In the genomic region with DNA sequence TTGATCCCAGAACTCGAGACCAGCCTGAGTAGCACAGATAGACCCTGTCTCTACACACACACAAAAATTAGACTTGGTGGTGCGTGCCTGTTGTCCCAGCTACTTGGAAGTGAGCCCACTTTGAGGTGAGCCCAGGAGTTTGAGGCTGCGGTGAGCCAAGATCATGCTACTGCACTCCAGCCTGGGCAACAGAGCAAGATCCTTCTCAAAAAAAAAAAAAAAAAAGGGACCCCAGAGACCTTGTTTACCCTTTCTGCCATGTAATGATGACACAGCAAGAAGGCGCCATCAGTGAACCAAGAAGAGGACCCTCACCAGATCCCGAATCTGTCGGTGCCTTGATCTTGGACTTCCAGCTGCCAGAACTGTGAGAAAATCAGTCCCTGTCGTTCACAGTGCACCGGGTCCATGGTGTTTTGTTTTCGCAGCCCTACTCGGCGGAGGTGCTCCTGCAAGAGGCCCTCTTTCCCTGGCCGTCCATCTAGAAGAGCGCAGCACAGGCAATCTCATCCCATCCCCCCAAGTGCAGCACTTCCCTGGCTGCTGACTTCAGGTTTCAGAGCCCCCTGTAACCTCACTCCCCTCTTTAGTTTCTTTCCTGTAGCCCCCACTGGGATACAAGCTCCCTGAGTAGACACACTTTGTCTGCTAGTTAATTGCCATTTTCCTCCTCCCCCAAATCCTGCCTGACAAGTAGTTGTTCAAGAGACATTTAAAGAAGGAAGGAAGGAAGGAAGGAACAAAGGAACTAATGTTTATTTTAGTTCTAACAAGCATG, we compare ENCODE assay signal across 14 cellular contexts.
DNase-seq lines count a peak whose midpoint lies in the region; ATAC-seq and TF ChIP-seq lines count a peak whose summit lies in the region.
"Had no signal": no experiment of that assay in that cellular context is flagged by ENCODE, and none has a peak within 500 bp of the region (broad histone marks: within the 10 kb centered on the region; RNA-seq: fewer than 3 reads in every experiment).

No MANE protein-coding gene starts in this region.

- no TSS peak for BruUV-seq in A673 (replicated peaks; lab: Mats Ljungman, UMichigan)

- H3K36me3 Mint-ChIP-seq in brain, result no peaks in the 10 kb centered on the region
- H3K36me3 Mint-ChIP-seq in naive thymus-derived CD4-positive, alpha-beta T cell, result peaks cover 0 to 8% (median 2%) of the 10 kb centered on the region in 5 donors
- H3K36me3 Mint-ChIP-seq in chondrocyte (ENCODE audit: low read depth), result no peaks in the 10 kb centered on the region

- no peak for TF ChIP-seq CTCF in A673 (conservative IDR thresholded peaks at IDR 0.05; ENCODE audit: low read depth, low read length)
- no peak for TF ChIP-seq CTCF in HEK293 (tag by site-specific recombination; IDR thresholded peaks at IDR 0.05)
- no peak for TF ChIP-seq CTCF in brain (conservative IDR thresholded peaks at IDR 0.05)
- no peak for TF ChIP-seq CTCF in chondrocyte (IDR thresholded peaks at IDR 0.05)

- intact Hi-C loops in A673 (cut with micrococcal nuclease; ENCODE audit: unreplicated experiment), result loop anchor here (10.0 kb wide), 2 partner anchors 123 to 183 kb away; no protein-coding TSS in a partner anchor
- intact Hi-C loops in naive thymus-derived CD4-positive, alpha-beta T cell (cut with micrococcal nuclease), result loop anchor here in 1 of 2 donors (10.0 kb wide), 1 partner anchor 1363 kb away; no protein-coding TSS in a partner anchor

- H3K4me1 Mint-ChIP-seq in brain (peaks cover 83% of the 10 kb centered on the region), chondrocyte (ENCODE audit: low read depth) (peaks cover 34% of the 10 kb centered on the region)
- peaks cover 27 to 77% (median 66%) of the 10 kb centered on the region in 7 donors for H3K4me1 Mint-ChIP-seq in naive thymus-derived CD4-positive, alpha-beta T cell

- no peak for ATAC-seq in naive thymus-derived CD4-positive, alpha-beta T cell
- ATAC-seq in GM19328 (IDR thresholded peaks at IDR 0.05; ENCODE audit: unreplicated experiment), result no peak

- peaks cover 0 to 2% (median 0%) of the 10 kb centered on the region in 5 experiments for H3K9me3 Mint-ChIP-seq in brain
- H3K9me3 Mint-ChIP-seq in naive thymus-derived CD4-positive, alpha-beta T cell, result no peaks in the 10 kb centered on the region
- no peaks in the 10 kb centered on the region for H3K9me3 Mint-ChIP-seq in chondrocyte (ENCODE audit: low read depth)
- H3K9me3 Mint-ChIP-seq: activated CD4-positive, alpha-beta memory T cell treated with anti-CD3 and anti-CD28 coated beads, Interleukin-2, amount 10 ng/mL, durations not matched to agents 7 days and 5 days had no signal

- H3K4me1 ChIP-seq in A673 (ENCODE audit: insufficient read depth, low read length, poor library complexity, severe bottlenecking) (peaks cover 12% of the 10 kb centered on the region), HEK293 (ENCODE audit: control insufficient read depth, insufficient read depth, low read length) (peaks cover 6% of the 10 kb centered on the region)
- peaks cover 0 to 30% of the 10 kb centered on the region in 2 donors for H3K4me1 ChIP-seq in naive thymus-derived CD4-positive, alpha-beta T cell (ENCODE audit: control insufficient read depth in 2 of 2, insufficient read depth in 2 of 2, low read length in 2 of 2)

- H3K36me3 ChIP-seq in A673 (ENCODE audit: insufficient read depth, low read length, poor library complexity, severe bottlenecking) (no peaks in the 10 kb centered on the region), HEK293 (ENCODE audit: control insufficient read depth in 2 of 2, insufficient read depth in 1 of 2, low read length in 2 of 2) (no peaks in the 10 kb centered on the region)
- no peaks in the 10 kb centered on the region for H3K36me3 ChIP-seq in naive thymus-derived CD4-positive, alpha-beta T cell (ENCODE audit: control insufficient read depth in 2 of 3, insufficient read depth in 3 of 3, low read length in 3 of 3)
- H3K36me3 ChIP-seq: sigmoid colon, transverse colon had no signal

- H3K27ac ChIP-seq in A673 (ENCODE audit: low read depth, low read length, poor library complexity, severe bottlenecking), result no peak overlapping the region
- peak overlapping the region; percentile 24; the same call in 1 of the 2 replicates for H3K27ac ChIP-seq in HEK293 (ENCODE audit: extremely low read depth, low read depth, low read length)
- H3K27ac ChIP-seq in naive thymus-derived CD4-positive, alpha-beta T cell (ENCODE audit: low read depth, low read length), result no peak overlapping the region
- H3K27ac ChIP-seq: sigmoid colon had no signal

- CTCF ChIA-PET in A673 (lab: Charles Lee) (no interaction called here), HEK293 (lab: Yijun Ruan, JAX) (interaction anchor here (0.6 kb wide), 1 partner anchor 1000 kb away, joined by 3 read pairs; no protein-coding TSS in a partner anchor)
- CTCF ChIA-PET in naive thymus-derived CD4-positive, alpha-beta T cell (lab: Charles Lee), result interaction anchor here (0.6 to 3.7 kb wide), 3 partner anchors 12 to 311 kb away, joined by 3 to 16 read pairs (median 3); no protein-coding TSS in a partner anchor

- H3K27ac Mint-ChIP-seq in brain (peak overlapping the region; percentile 8 to 79 (median 63)), chondrocyte (ENCODE audit: unreplicated experiment) (no peak overlapping the region)
- peak overlapping the region in 7 of 9 donors; percentile 44 to 82 (median 74) for H3K27ac Mint-ChIP-seq in naive thymus-derived CD4-positive, alpha-beta T cell
- H3K27ac Mint-ChIP-seq: activated CD4-positive, alpha-beta memory T cell treated with anti-CD3 and anti-CD28 coated beads, Interleukin-2, amount 10 ng/mL, durations not matched to agents 7 days and 5 days had no signal

- H3K4me3 ChIP-seq in A673 (ENCODE audit: low read depth, low read length, poor library complexity, severe bottlenecking) (no peak overlapping the region), HEK293 (ENCODE audit: low read depth, low read length) (no peak overlapping the region)
- no peak overlapping the region for H3K4me3 ChIP-seq in naive thymus-derived CD4-positive, alpha-beta T cell (ENCODE audit: low read length)
- H3K4me3 ChIP-seq: sigmoid colon, transverse colon had no signal

- H3K4me3 Mint-ChIP-seq in brain (peak overlapping the region in 1 of 5 experiments; percentile 3), chondrocyte (ENCODE audit: unreplicated experiment) (no peak overlapping the region)
- peak overlapping the region in 4 of 10 donors; percentile 30 to 62 (median 46) for H3K4me3 Mint-ChIP-seq in naive thymus-derived CD4-positive, alpha-beta T cell
- H3K4me3 Mint-ChIP-seq: activated CD4-positive, alpha-beta memory T cell treated with anti-CD3 and anti-CD28 coated beads, Interleukin-2, amount 10 ng/mL, durations not matched to agents 7 days and 5 days had no signal

- H3K9me3 ChIP-seq in A673 (ENCODE audit: low read depth, low read length, poor library complexity, severe bottlenecking), result no peaks in the 10 kb centered on the region
- no peaks in the 10 kb centered on the region for H3K9me3 ChIP-seq in HEK293 (ENCODE audit: control insufficient read depth, insufficient read depth, low read depth, low read length)
- H3K9me3 ChIP-seq in naive thymus-derived CD4-positive, alpha-beta T cell (ENCODE audit: control insufficient read depth in 2 of 3, low read length in 3 of 3), result no peaks in the 10 kb centered on the region
- H3K9me3 ChIP-seq: sigmoid colon, transverse colon had no signal

- peaks cover 9% of the 10 kb centered on the region for H3K27me3 Mint-ChIP-seq in brain
- no peaks in the 10 kb centered on the region for H3K27me3 Mint-ChIP-seq in naive thymus-derived CD4-positive, alpha-beta T cell
- no peaks in the 10 kb centered on the region for H3K27me3 Mint-ChIP-seq in chondrocyte (ENCODE audit: low read depth)
- H3K27me3 Mint-ChIP-seq: activated CD4-positive, alpha-beta memory T cell treated with anti-CD3 and anti-CD28 coated beads, Interleukin-2, amount 10 ng/mL, durations not matched to agents 7 days and 5 days had no signal

- H3K27me3 ChIP-seq in A673 (replicated peaks; ENCODE audit: insufficient read depth, low read depth, low read length, poor library complexity), result no peaks in the 10 kb centered on the region
- no peaks in the 10 kb centered on the region for H3K27me3 ChIP-seq in naive thymus-derived CD4-positive, alpha-beta T cell (ENCODE audit: control insufficient read depth in 2 of 2, insufficient read depth in 2 of 2, low read length in 2 of 2)
- H3K27me3 ChIP-seq: sigmoid colon, transverse colon had no signal

- DNase-seq in A673 (ENCODE audit: low spot score) (peak; percentile 70), chondrocyte (ENCODE audit: low spot score) (no peak), erythroblast (lab: John Stamatoyannopoulos, UW) (no peak)
- no peak for DNase-seq in naive thymus-derived CD4-positive, alpha-beta T cell
- no peak for DNase-seq in NK-92 treated with Interleukin-12 subunit alpha and Interleukin-12 subunit beta, amount 100 ng/mL, for 24 hours (lab: John Stamatoyannopoulos, UW)
- DNase-seq: activated CD4-positive, alpha-beta memory T cell treated with anti-CD3 and anti-CD28 coated beads, Interleukin-2, amount 10 ng/mL, durations not matched to agents 7 days and 5 days; DMS53; SIG-M5; sigmoid colon; stimulated activated CD4-positive, alpha-beta T cell treated with anti-CD3 and anti-CD28 coated beads, Interleukin-4, amount 100 ng/mL, for 24 hours; transverse colon had no signal

- POLR2A ChIA-PET in A673 (lab: Charles Lee; ENCODE audit: low non-redundant PET), result no interaction called here
- POLR2A ChIA-PET in HEK293 (lab: Yijun Ruan, JAX), result no interaction called here
- POLR2A ChIA-PET in naive thymus-derived CD4-positive, alpha-beta T cell (lab: Charles Lee), result interaction anchor here (2.7 kb wide), 1 partner anchor 11 kb away, joined by 15 read pairs; no protein-coding TSS in a partner anchor

- TF ChIP-seq POLR2A in erythroblast (IDR thresholded peaks at IDR 0.05; ENCODE audit: low read length), result no peak

TF ChIP-seq in HEK293, 187 proteins besides CTCF, POLR2A, EP300 and RAD21:
- no peak for TF ChIP-seq ZNF555 (tag by site-specific recombination; conservative IDR thresholded peaks at IDR 0.05)
- peak; percentile 63; the same call in 1 of the 2 replicates for TF ChIP-seq ZNF121 (tag by site-specific recombination; IDR thresholded peaks at IDR 0.05)
- no peak for TF ChIP-seq ZNF596 (tag by site-specific recombination; IDR thresholded peaks at IDR 0.05)
- TF ChIP-seq ZBTB7A (tag by site-specific recombination; IDR thresholded peaks at IDR 0.05; ENCODE audit: low read depth), result no peak
- TF ChIP-seq KLF10 (tag by site-specific recombination; IDR thresholded peaks at IDR 0.05), result no peak
